In genomic region chr2:27711804-27712203, GRCh38 we compare ENCODE assay signal across 1 cellular context.
TF ChIP-seq lines count a peak whose summit lies in the region.

No MANE protein-coding gene starts in this region.

TF ChIP-seq in A549, 52 proteins besides CTCF, POLR2A, EP300 and RAD21 (continued from another document):
- TF ChIP-seq, protein P1, sequence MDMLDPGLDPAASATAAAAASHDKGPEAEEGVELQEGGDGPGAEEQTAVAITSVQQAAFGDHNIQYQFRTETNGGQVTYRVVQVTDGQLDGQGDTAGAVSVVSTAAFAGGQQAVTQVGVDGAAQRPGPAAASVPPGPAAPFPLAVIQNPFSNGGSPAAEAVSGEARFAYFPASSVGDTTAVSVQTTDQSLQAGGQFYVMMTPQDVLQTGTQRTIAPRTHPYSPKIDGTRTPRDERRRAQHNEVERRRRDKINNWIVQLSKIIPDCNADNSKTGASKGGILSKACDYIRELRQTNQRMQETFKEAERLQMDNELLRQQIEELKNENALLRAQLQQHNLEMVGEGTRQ (IDR thresholded peaks at IDR 0.05), result no peak
- no peak for TF ChIP-seq FOXS1 (CRISPR knock-in tag; IDR thresholded peaks at IDR 0.05)
